ENCODE assay signal across 1 cellular context in genomic region chr19:18006895-18007604, GRCh38.
TF ChIP-seq lines count a peak whose summit lies in the region.

No MANE protein-coding gene starts in this region.

TF ChIP-seq in HEK293, 187 proteins besides CTCF, POLR2A, EP300 and RAD21 (continued from another document):
- TF ChIP-seq ZNF692 (tag by site-specific recombination; IDR thresholded peaks at IDR 0.05) (no peak), ZNF747 (tag by site-specific recombination; IDR thresholded peaks at IDR 0.05) (no peak), ZNF10 (tag by site-specific recombination; IDR thresholded peaks at IDR 0.05) (no peak), ZEB2 (tag by site-specific recombination; IDR thresholded peaks at IDR 0.05) (peak; percentile 67), ZSCAN18 (tag by site-specific recombination; IDR thresholded peaks at IDR 0.05) (no peak), GLIS1 (tag by site-specific recombination; IDR thresholded peaks at IDR 0.05) (peak; percentile 66), ZNF157 (tag by site-specific recombination; IDR thresholded peaks at IDR 0.05) (no peak), HOXD13 (CRISPR knock-in tag; IDR thresholded peaks at IDR 0.05; ENCODE audit: borderline replicate concordance) (no peak), ZNF449 (tag by site-specific recombination; IDR thresholded peaks at IDR 0.05) (no peak), ZBTB17 (tag by site-specific recombination; IDR thresholded peaks at IDR 0.05) (peak; percentile 70), ZNF2 (tag by site-specific recombination; IDR thresholded peaks at IDR 0.05) (peak; percentile 92), ZNF362 (tag by site-specific recombination; IDR thresholded peaks at IDR 0.05) (no peak), GLI2 (tag by site-specific recombination; IDR thresholded peaks at IDR 0.05; ENCODE audit: borderline replicate concordance, low read depth) (no peak), ZNF548 (tag by site-specific recombination; IDR thresholded peaks at IDR 0.05) (no peak), ZNF837 (tag by site-specific recombination; IDR thresholded peaks at IDR 0.05) (no peak), ZNF398 (tag by site-specific recombination; IDR thresholded peaks at IDR 0.05) (0 out of 2 replicates have a peak, but pooled peaks have one; percentile 12), HOXC10 (CRISPR knock-in tag; IDR thresholded peaks at IDR 0.05) (no peak), TCF7L2 (IDR thresholded peaks at IDR 0.05; ENCODE audit: borderline replicate concordance, low read depth, low read length) (no peak), ZNF280D (tag by site-specific recombination; IDR thresholded peaks at IDR 0.05) (no peak), ZNF501 (tag by site-specific recombination; IDR thresholded peaks at IDR 0.05) (peak; percentile 64; the same call in 1 of the 2 replicates), ZNF280C (tag by site-specific recombination; IDR thresholded peaks at IDR 0.05) (no peak), ZNF24 (tag by site-specific recombination; IDR thresholded peaks at IDR 0.05) (no peak), MYNN (tag by site-specific recombination; IDR thresholded peaks at IDR 0.05; ENCODE audit: borderline replicate concordance) (no peak), ZNF350 (tag by site-specific recombination; IDR thresholded peaks at IDR 0.05) (no peak), ZNF704 (tag by site-specific recombination; IDR thresholded peaks at IDR 0.05) (no peak), ZNF148 (tag by site-specific recombination; IDR thresholded peaks at IDR 0.05; ENCODE audit: borderline replicate concordance) (no peak), ZNF174 (tag by site-specific recombination; IDR thresholded peaks at IDR 0.05) (no peak), ZNF138 (tag by site-specific recombination; IDR thresholded peaks at IDR 0.05; ENCODE audit: borderline replicate concordance) (no peak), ZBTB20 (tag by site-specific recombination; IDR thresholded peaks at IDR 0.05) (no peak; the same call in 1 of the 2 replicates), ZNF26 (tag by site-specific recombination; IDR thresholded peaks at IDR 0.05) (no peak), ZNF623 (tag by site-specific recombination; IDR thresholded peaks at IDR 0.05) (no peak), WT1 (tag by site-specific recombination; IDR thresholded peaks at IDR 0.05) (no peak; the same call in 1 of the 2 replicates), ZSCAN5A (tag by site-specific recombination; IDR thresholded peaks at IDR 0.05) (no peak)
